Comparison of ENCODE assay signal across 11 cellular contexts in the genomic region with DNA sequence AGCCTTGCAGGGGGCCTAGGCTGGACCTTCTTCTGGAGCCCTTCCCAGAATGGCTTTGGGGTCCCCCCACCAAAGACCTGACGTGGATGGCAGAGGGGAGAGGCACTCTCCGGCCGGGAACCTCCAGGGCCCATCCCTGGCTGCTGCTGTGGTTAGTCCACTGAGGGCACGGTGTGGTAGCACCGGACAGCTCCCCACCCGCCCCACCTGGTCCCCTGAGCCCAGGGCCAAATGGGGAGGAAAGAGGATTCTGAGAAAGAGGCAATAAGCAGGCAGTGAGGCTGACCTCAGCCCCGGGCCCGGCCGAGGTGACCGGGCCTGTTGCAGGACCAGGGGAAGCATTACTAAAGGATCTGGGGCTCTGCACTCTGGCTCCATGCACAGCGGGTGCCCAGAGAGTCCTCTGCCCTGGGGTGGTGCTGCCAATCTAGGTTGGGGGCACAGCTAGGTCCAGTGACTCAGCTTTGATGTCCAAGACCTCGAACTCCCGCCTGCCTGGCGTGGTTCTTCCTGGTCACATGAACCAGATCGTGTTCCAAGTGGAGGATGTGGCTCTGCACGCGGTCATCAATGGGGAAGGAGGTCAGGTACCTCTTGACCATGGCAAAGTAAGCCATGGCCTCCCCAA. TPM values are rescaled to one million over a fixed set of nuclear protein-coding genes. Genes with fewer than 3 reads are reported as not detected.
DNase-seq lines count a peak whose midpoint lies in the region; ATAC-seq and TF ChIP-seq lines count a peak whose summit lies in the region.
"Had no signal": no experiment of that assay in that cellular context is flagged by ENCODE, and none has a peak within 500 bp of the region (broad histone marks: within the 10 kb centered on the region; RNA-seq: fewer than 3 reads in every experiment).

No MANE protein-coding gene starts in this region.

- peak overlapping the region in 1 of 2 donors; percentile 81 for H3K27ac Mint-ChIP-seq in T-cell

- H3K4me3 ChIP-seq in esophagus squamous epithelium (peak overlapping the region in 3 of 4 donors; percentile 68 to 87 (median 70)), skin epidermis (peak overlapping the region in 3 of 7 experiments; percentile 56 to 64 (median 57))

- no peaks in the 10 kb centered on the region for H3K9me3 ChIP-seq in esophagus squamous epithelium
- H3K9me3 ChIP-seq: testis had no signal

- H3K4me1 Mint-ChIP-seq in T-cell: peaks cover 46 to 61% (median 56%) of the 10 kb centered on the region in 3 donors

- TF ChIP-seq POLR2A in GM19099 (IDR thresholded peaks at IDR 0.05; ENCODE audit: extremely low read depth, insufficient read length, low read depth) (peak; percentile 15), esophagus squamous epithelium (IDR thresholded peaks at IDR 0.05) (no peak)

- H3K4me1 ChIP-seq in esophagus squamous epithelium: peaks cover 45 to 81% (median 50%) of the 10 kb centered on the region in 3 donors

- H3K27ac ChIP-seq in esophagus squamous epithelium (peak overlapping the region; percentile 34 to 91 (median 66)), skin epidermis (peak overlapping the region in 11 of 21 experiments; percentile 18 to 87 (median 70))

- peaks cover 4% of the 10 kb centered on the region for H3K36me3 Mint-ChIP-seq in T-cell

- CTCF ChIA-PET in T-cell (lab: Charles Lee): no interaction called here

- peaks cover 0 to 11% (median 0%) of the 10 kb centered on the region in 3 donors for H3K36me3 ChIP-seq in esophagus squamous epithelium

- DNase-seq in T-cell (no peak), esophagus squamous epithelium (lab: John Stamatoyannopoulos, UW) (no peak)
- DNase-seq: activated CD4-positive, alpha-beta T cell treated with anti-CD3 and anti-CD28 coated beads for 48 hours; erythroblast; NCI-H187 treated with DMSO at 0.1 percent for 48 hours; testis had no signal

- no peaks in the 10 kb centered on the region for H3K9me3 Mint-ChIP-seq in T-cell

- WGBS in esophagus squamous epithelium, 2 donors: 33 to 50% methylated on average over 5 to 6 of the region's 17 CpGs

- ATAC-seq in T-cell (replicated peaks in 1 of 4) (no peak), HG03135 (IDR thresholded peaks at IDR 0.05; ENCODE audit: unreplicated experiment) (no peak), GM18873 (IDR thresholded peaks at IDR 0.05; ENCODE audit: low FRiP score, unreplicated experiment) (no peak), GM18870 (IDR thresholded peaks at IDR 0.05; ENCODE audit: unreplicated experiment) (no peak)

- no peak for TF ChIP-seq CTCF in esophagus squamous epithelium (IDR thresholded peaks at IDR 0.05)

- peak overlapping the region; percentile 3 to 70 (median 47) for H3K4me3 Mint-ChIP-seq in T-cell

- H3K27me3 Mint-ChIP-seq in T-cell: peaks cover 2 to 4% of the 10 kb centered on the region in 2 donors

- POLR2A ChIA-PET in T-cell (lab: Charles Lee): no interaction called here

- intact Hi-C loops in esophagus squamous epithelium (cut with DNase I): loop anchor here (5.0 kb wide), 1 partner anchor 38 kb away; a partner anchor contains a TSS

- no peaks in the 10 kb centered on the region for H3K27me3 ChIP-seq in esophagus squamous epithelium
- H3K27me3 ChIP-seq: testis had no signal

RNA-seq across cellular contexts. Expression of a gene that starts 2.2 kb away (rescaled TPM):
- total RNA-seq in T-cell (10 to 100 TPM; 37.0 to 79.0 (median 60.8) TPM), esophagus squamous epithelium (10 to 100 TPM; 38.8 to 81.4 (median 67.1) TPM)

RNA-seq across cellular contexts. Expression of a gene that starts 3.1 kb away (rescaled TPM):
- total RNA-seq in T-cell (under 1 TPM in 1 of 5 donors, not detected in 4; 0.16 TPM), esophagus squamous epithelium (under 1 TPM in 1 of 4 donors, not detected in 3; 0.19 TPM)

RNA-seq across cellular contexts. Expression of a gene that starts 11.8 kb away (rescaled TPM):
- 100 to 1,000 TPM; 216 to 409 (median 401) TPM for total RNA-seq in T-cell
- total RNA-seq in esophagus squamous epithelium: 10 to 100 TPM; 15.6 to 26.2 (median 18.1) TPM

RNA-seq across cellular contexts. Expression of a gene that starts 16.8 kb away (rescaled TPM):
- total RNA-seq in T-cell (10 to 100 TPM; 16.2 to 28.7 (median 22.6) TPM), esophagus squamous epithelium (10 to 100 TPM; 13.5 to 24.7 (median 19.8) TPM)

RNA-seq across cellular contexts. Expression of a gene that starts 36.0 kb away (rescaled TPM):
- total RNA-seq in T-cell (10 to 100 TPM; 11.5 to 17.3 (median 14.4) TPM), esophagus squamous epithelium (10 to 100 TPM in 2 of 4 donors, 1 to 10 TPM in 2; 5.8 to 12.8 (median 10.4) TPM)

Comparison
In these comparisons a context has a peak if more than half of its experiments do, and no peak if none do; other contexts are left out.
1. RNA of a gene that starts 11.8 kb away (total RNA-seq): 216 to 409 TPM in T-cell; 15.6 to 26.2 TPM in esophagus squamous epithelium; every median in the first group is over 4 times any median in the second.